19 cellular contexts compared by ENCODE assay signal in genomic region chr14:68630081-68630571, GRCh38.
DNase-seq lines count a peak whose midpoint lies in the region; ATAC-seq, FAIRE-seq and TF ChIP-seq lines count a peak whose summit lies in the region.
"Had no signal": no experiment of that assay in that cellular context is flagged by ENCODE, and none has a peak within 500 bp of the region (broad histone marks: within the 10 kb centered on the region; RNA-seq: fewer than 3 reads in every experiment).

No MANE protein-coding gene starts in this region.

- H3K79me2 ChIP-seq in H1 (ENCODE audit: control insufficient read depth in 1 of 2, insufficient read depth in 2 of 2, low read length in 2 of 2) = no peaks in the 10 kb centered on the region

- no peak overlapping the region for H3K27ac Mint-ChIP-seq in T-cell
- no peak overlapping the region for H3K27ac Mint-ChIP-seq in natural killer cell
- H3K27ac Mint-ChIP-seq: activated CD4-positive, alpha-beta memory T cell treated with anti-CD3 and anti-CD28 coated beads for 36 hours; activated T-helper 2 cell treated with anti-CD3 and anti-CD28 coated beads, Interferon-gamma antibody, Interleukin-2, Interleukin-4, amounts not matched to agents 10 μg/mL and 5 μg/mL and 100 μg/mL, durations not matched to agents 14 hours and 24 hours and 36 hours; stimulated activated effector memory CD8-positive, alpha-beta T cell treated with anti-CD3 and anti-CD28 coated beads, Interleukin-12 subunit alpha, Interleukin-12 subunit beta, amount 100 ng/mL, for 72 hours had no signal

- TF ChIP-seq POLR2A in H1 (IDR thresholded peaks at IDR 0.05; ENCODE audit: control extremely low read depth in 1 of 2, low read depth in 2 of 2, low read length in 2 of 2) = no peak

- no peak overlapping the region for H2BK15ac ChIP-seq in H1 (ENCODE audit: low read length)

- H3K9me3 ChIP-seq in H1 (ENCODE audit: insufficient read depth in 2 of 2, low read depth in 1 of 2, low read length in 1 of 2) (no peaks in the 10 kb centered on the region), muscle layer of colon (ENCODE audit: low read length) (no peaks in the 10 kb centered on the region), subcutaneous abdominal adipose tissue (ENCODE audit: control insufficient read depth in 5 of 5, low read length in 5 of 5) (no peaks in the 10 kb centered on the region)
- H3K9me3 ChIP-seq: Peyer's patch had no signal

- no peak overlapping the region for H2BK12ac ChIP-seq in H1 (ENCODE audit: low read depth, low read length)

- H3K23ac ChIP-seq in H1 (ENCODE audit: insufficient read length) = no peak overlapping the region

- CTCF ChIA-PET in H1 (lab: Charles Lee; ENCODE audit: partially characterized antibody) (interaction anchor here (0.7 to 2.5 kb wide), 5 partner anchors 14 to 293 kb away, joined by 3 to 9 read pairs (median 3); no protein-coding TSS in a partner anchor), T-cell (lab: Charles Lee) (interaction anchor here in 1 of 2 donors (0.6 kb wide), 1 partner anchor 166 kb away, joined by 3 read pairs; no protein-coding TSS in a partner anchor)

- H3K18ac ChIP-seq in H1 (ENCODE audit: extremely low read depth, low read length) = no peak overlapping the region

- H3K36me3 Mint-ChIP-seq in T-cell (no peaks in the 10 kb centered on the region), natural killer cell (no peaks in the 10 kb centered on the region)
- H3K36me3 Mint-ChIP-seq: activated CD4-positive, alpha-beta memory T cell treated with anti-CD3 and anti-CD28 coated beads for 36 hours; stimulated activated effector memory CD8-positive, alpha-beta T cell treated with anti-CD3 and anti-CD28 coated beads, Interleukin-12 subunit alpha, Interleukin-12 subunit beta, amount 100 ng/mL, for 72 hours had no signal

- no peak overlapping the region for H4K5ac ChIP-seq in H1 (ENCODE audit: insufficient read length, low read depth, low read length)

- H3K56ac ChIP-seq in H1 (replicated peaks; ENCODE audit: insufficient read length, low read depth, low read length) = no peak overlapping the region

- TF ChIP-seq EP300 in H1 (IDR thresholded peaks at IDR 0.05; ENCODE audit: borderline replicate concordance in 1 of 2, low read depth in 2 of 2, low read length in 2 of 2) = no peak

- peak; percentile 41 for DNase-seq in H7
- DNase-seq in H1 (ENCODE audit: low read depth in 1 of 2, low spot score in 2 of 2) = peak in 1 of 2 experiments; percentile 20
- DNase-seq in NCI-H1417 (lab: John Stamatoyannopoulos, UW) = no peak
- DNase-seq in superior temporal gyrus (ENCODE audit: extremely low spot score) = no peak
- DNase-seq in T-cell = no peak
- no peak for DNase-seq in natural killer cell
- DNase-seq: activated CD4-positive, alpha-beta memory T cell treated with anti-CD3 and anti-CD28 coated beads for 36 hours; AML-193; DMS 273 treated with DMSO at 0.1 percent for 48 hours; left colon; NCI-H2081 treated with DMSO at 0.1 percent for 48 hours; Peyer's patch had no signal

- H3K9me3 Mint-ChIP-seq in T-cell (no peaks in the 10 kb centered on the region), natural killer cell (no peaks in the 10 kb centered on the region)
- H3K9me3 Mint-ChIP-seq: activated CD4-positive, alpha-beta memory T cell treated with anti-CD3 and anti-CD28 coated beads for 36 hours; activated T-helper 2 cell treated with anti-CD3 and anti-CD28 coated beads, Interferon-gamma antibody, Interleukin-2, Interleukin-4, amounts not matched to agents 10 μg/mL and 5 μg/mL and 100 μg/mL, durations not matched to agents 14 hours and 24 hours and 36 hours; IgD-negative memory B cell; stimulated activated effector memory CD8-positive, alpha-beta T cell treated with anti-CD3 and anti-CD28 coated beads, Interleukin-12 subunit alpha, Interleukin-12 subunit beta, amount 100 ng/mL, for 72 hours had no signal

- no peak overlapping the region; the same call in 1 of the 2 replicates for H2BK20ac ChIP-seq in H1 (ENCODE audit: low read length)

- H3K4ac ChIP-seq in H1 (replicated peaks; ENCODE audit: insufficient read length, low read depth, low read length) = peak overlapping the region; percentile 33

- H3K9ac ChIP-seq in H1 (replicated peaks in 1 of 4; ENCODE audit: extremely low read depth in 1 of 4, low read depth in 3 of 4, low read length in 3 of 4) (no peak overlapping the region), muscle layer of colon (ENCODE audit: low read length) (no peak overlapping the region), subcutaneous abdominal adipose tissue (ENCODE audit: low read length in 5 of 5) (peak overlapping the region in 1 of 5 donors; percentile 83)

- no peak for FAIRE-seq in H1 (lab: Jason Lieb, UNC)
- FAIRE-seq: GM18507, small intestine had no signal

- TF ChIP-seq RAD21 in H1 (IDR thresholded peaks at IDR 0.05 in 1 of 2, conservative IDR thresholded peaks at IDR 0.05 in 1 of 2; ENCODE audit: low read depth in 2 of 2, low read length in 2 of 2) = no peak

- H3K4me1 Mint-ChIP-seq in T-cell (peaks cover 13 to 24% (median 21%) of the 10 kb centered on the region in 3 donors), natural killer cell (peaks cover 13 to 24% of the 10 kb centered on the region in 2 donors)

- ATAC-seq in T-cell (replicated peaks in 1 of 4) = no peak
- no peak for ATAC-seq in natural killer cell
- ATAC-seq: left colon; stimulated activated effector memory CD8-positive, alpha-beta T cell treated with anti-CD3 and anti-CD28 coated beads, Interleukin-12 subunit alpha, Interleukin-12 subunit beta, amount 100 ng/mL, for 72 hours had no signal

- intact Hi-C loops in natural killer cell (cut with micrococcal nuclease) = no loop called here

- peak overlapping the region; percentile 39; the same call in 1 of the 2 replicates for H4K8ac ChIP-seq in H1 (ENCODE audit: extremely low read depth, insufficient read depth, low read length)

- H3K27me3 ChIP-seq in H7 (ENCODE audit: control insufficient read depth, insufficient read depth, low read length) (no peaks in the 10 kb centered on the region), H1 (replicated peaks in 1 of 4; ENCODE audit: control insufficient read depth in 3 of 4, extremely low read depth in 1 of 4, insufficient read depth in 3 of 4, low read length in 3 of 4) (no peaks in the 10 kb centered on the region; a peak in 1 of 7 replicates), muscle layer of colon (ENCODE audit: control insufficient read depth in 1 of 2, insufficient read depth in 2 of 2, low read length in 2 of 2) (no peaks in the 10 kb centered on the region), subcutaneous abdominal adipose tissue (ENCODE audit: control insufficient read depth in 5 of 5, insufficient read depth in 4 of 5, low read length in 5 of 5) (no peaks in the 10 kb centered on the region)
- H3K27me3 ChIP-seq: Peyer's patch had no signal

- H2AFZ ChIP-seq in H1 (ENCODE audit: low read length) = no peak overlapping the region

- H2AK5ac ChIP-seq in H1 (ENCODE audit: low read depth, low read length) = no peak overlapping the region; the same call in 1 of the 2 replicates

- WGBS in H1 (ENCODE audit: extremely low coverage in 1 of 2, insufficient coverage in 1 of 2, insufficient read length in 1 of 2, insufficient replicate concordance in 2 of 2, low coverage in 1 of 2, low lambda C conversion rate in 2 of 2, missing lambda C conversion rate in 1 of 2), 2 experiments = 90% methylated on average over 8 of the region's 8 CpGs; no CpG with 5 or more reads in 1 of the 2 experiments

- H3K36me3 ChIP-seq in H7 (replicated peaks; ENCODE audit: control insufficient read depth, insufficient read depth, low read length) (no peaks in the 10 kb centered on the region), H1 (ENCODE audit: control insufficient read depth in 2 of 4, insufficient read depth in 4 of 4, low read length in 3 of 4) (no peaks in the 10 kb centered on the region), muscle layer of colon (ENCODE audit: insufficient read depth, low read length) (no peaks in the 10 kb centered on the region), subcutaneous abdominal adipose tissue (ENCODE audit: control insufficient read depth in 5 of 5, insufficient read depth in 5 of 5, low read length in 5 of 5) (no peaks in the 10 kb centered on the region)
- H3K36me3 ChIP-seq: Peyer's patch had no signal

- peaks cover 5% of the 10 kb centered on the region; the same call in 1 of the 2 replicates for H3K23me2 ChIP-seq in H1 (ENCODE audit: low read depth, low read length)

- H3K4me3 Mint-ChIP-seq in T-cell (no peak overlapping the region), natural killer cell (no peak overlapping the region)
- H3K4me3 Mint-ChIP-seq: activated CD4-positive, alpha-beta memory T cell treated with anti-CD3 and anti-CD28 coated beads for 36 hours; stimulated activated effector memory CD8-positive, alpha-beta T cell treated with anti-CD3 and anti-CD28 coated beads, Interleukin-12 subunit alpha, Interleukin-12 subunit beta, amount 100 ng/mL, for 72 hours had no signal

- H2BK5ac ChIP-seq in H1 (ENCODE audit: low read depth, low read length) = no peak overlapping the region

- no peak overlapping the region for H3K4me2 ChIP-seq in H1 (ENCODE audit: insufficient read depth in 1 of 2, low read depth in 2 of 2, low read length in 2 of 2)

- H4K20me1 ChIP-seq in H1 (replicated peaks in 1 of 2; ENCODE audit: control insufficient read depth in 1 of 2, insufficient read depth in 2 of 2, low read length in 2 of 2) = no peaks in the 10 kb centered on the region

- H3K27ac ChIP-seq in H1 (ENCODE audit: low read depth, low read length) = no peak overlapping the region
- H3K27ac ChIP-seq in muscle layer of colon (ENCODE audit: low read depth, low read length) = peak overlapping the region; percentile 31
- peak overlapping the region; percentile 97 for H3K27ac ChIP-seq in subcutaneous abdominal adipose tissue (ENCODE audit: low read depth, low read length)

- no peak overlapping the region for H2BK120ac ChIP-seq in H1 (replicated peaks; ENCODE audit: low read depth, low read length)

- no peak overlapping the region for H3K14ac ChIP-seq in H1 (ENCODE audit: insufficient read length)

- peak overlapping the region; percentile 55 for H4K91ac ChIP-seq in H1 (replicated peaks; ENCODE audit: insufficient read length, low read length)

- TF ChIP-seq CTCF in H1 (IDR thresholded peaks at IDR 0.05; ENCODE audit: control extremely low read depth in 1 of 3, insufficient read depth in 1 of 3, low read depth in 1 of 3, low read length in 3 of 3) (no peak), natural killer cell (IDR thresholded peaks at IDR 0.05) (no peak)

- H3K4me3 ChIP-seq in H7 (ENCODE audit: insufficient read depth, low read depth, low read length) (no peak overlapping the region), H1 (ENCODE audit: extremely low read depth in 1 of 4, insufficient read depth in 2 of 4, low read depth in 3 of 4, low read length in 4 of 4) (no peak overlapping the region), muscle layer of colon (ENCODE audit: low read depth in 1 of 2, low read length in 2 of 2) (no peak overlapping the region), subcutaneous abdominal adipose tissue (ENCODE audit: low read depth in 1 of 5, low read length in 5 of 5) (peak overlapping the region; percentile 13 to 64 (median 51))
- H3K4me3 ChIP-seq: Peyer's patch had no signal

- no peaks in the 10 kb centered on the region; the same call in 1 of the 2 replicates for H3K79me1 ChIP-seq in H1 (ENCODE audit: low read depth, low read length)

- H3K4me1 ChIP-seq in H1 (replicated peaks in 1 of 4; ENCODE audit: control insufficient read depth in 3 of 4, insufficient read depth in 4 of 4, low read length in 3 of 4) (peaks cover 9 to 21% (median 10%) of the 10 kb centered on the region in 4 experiments), muscle layer of colon (ENCODE audit: insufficient read depth, low read length) (peaks cover 44% of the 10 kb centered on the region), subcutaneous abdominal adipose tissue (ENCODE audit: control insufficient read depth in 5 of 5, insufficient read depth in 5 of 5, low read length in 5 of 5) (peaks cover 11 to 67% (median 62%) of the 10 kb centered on the region in 5 donors)

- POLR2A ChIA-PET in H1 (lab: Charles Lee; ENCODE audit: partially characterized antibody) = interaction anchor here (1.2 to 2.7 kb wide), 5 partner anchors 9 to 163 kb away, joined by 3 to 11 read pairs (median 6); partner anchors contain the start of gene ZFP36L1
- POLR2A ChIA-PET in T-cell (lab: Charles Lee) = interaction anchor here in 1 of 2 donors (0.9 kb wide), 1 partner anchor 363 kb away, joined by 3 read pairs; no protein-coding TSS in a partner anchor

- H3K27me3 Mint-ChIP-seq in T-cell (no peaks in the 10 kb centered on the region), natural killer cell (ENCODE audit: low read depth in 2 of 2) (peaks cover 7 to 8% of the 10 kb centered on the region in 2 donors)
- H3K27me3 Mint-ChIP-seq: activated CD4-positive, alpha-beta memory T cell treated with anti-CD3 and anti-CD28 coated beads for 36 hours had no signal

Comparison
In these comparisons a context has a peak if more than half of its experiments do, and no peak if none do; other contexts are left out.
1. H3K4me3 ChIP-seq: peak in subcutaneous abdominal adipose tissue (5 of 5); none in H7 (single experiment), H1 (0 of 4) and muscle layer of colon (0 of 2).